In genomic region chr19:37706052-37706605, GRCh38 we compare ENCODE assay signal across 28 cellular contexts.
"Had no signal": no experiment of that assay in that cellular context is flagged by ENCODE, and none has a peak within 500 bp of the region (broad histone marks: within the 10 kb centered on the region; RNA-seq: fewer than 3 reads in every experiment).

No MANE protein-coding gene starts in this region.

- H3K4me1 ChIP-seq: gastroesophageal sphincter had no signal

- DNase-seq: activated CD4-positive, alpha-beta memory T cell treated with anti-CD3 and anti-CD28 coated beads for 36 hours; activated CD4-positive, alpha-beta T cell treated with anti-CD3 and anti-CD28 coated beads for 36 hours; activated CD4-positive, alpha-beta T cell treated with anti-CD3 and anti-CD28 coated beads, Interleukin-2, amount 10 ng/mL, durations not matched to agents 24 days and 14 days; activated CD4-positive, CD25-positive, alpha-beta regulatory T cell; activated CD4-positive, CD25-positive, alpha-beta regulatory T cell treated with anti-CD3 and anti-CD28 coated beads, Interleukin-2, amount 50 U/mL, for 72 hours; activated CD8-positive, alpha-beta memory T cell treated with anti-CD3 and anti-CD28 coated beads, Interleukin-2, amount 10 ng/mL, durations not matched to agents 7 days and 5 days; activated CD8-positive, alpha-beta memory T cell treated with anti-CD3 and anti-CD28 coated beads, Interleukin-2, amount 50 U/mL, for 4 hours; activated CD8-positive, alpha-beta T cell treated with anti-CD3 and anti-CD28 coated beads, Interleukin-2, amount 10 ng/mL, durations not matched to agents 7 days and 5 days; activated gamma-delta T cell; activated naive CD4-positive, alpha-beta T cell; activated naive CD4-positive, alpha-beta T cell treated with anti-CD3 and anti-CD28 coated beads, Interleukin-2, amount 10 ng/mL, durations not matched to agents 7 days and 5 days; activated T-cell treated with anti-CD3 and anti-CD28 coated beads, Interleukin-2, amount 50 U/mL, for 24 hours; activated T-cell treated with anti-CD3 and anti-CD28 coated beads, Interleukin-2, amount 50 U/mL, for 72 hours; amniotic stem cell; anterior cingulate cortex; brain microvascular endothelial cell; cortex of kidney; dermis blood vessel endothelial cell; effector CD4-positive, alpha-beta T cell; foreskin melanocyte; T-helper 1 cell; T-helper 17 cell; T1000; WERI-Rb-1 had no signal

- H3K4me3 Mint-ChIP-seq: activated CD4-positive, alpha-beta memory T cell treated with anti-CD3 and anti-CD28 coated beads for 36 hours; activated CD4-positive, alpha-beta T cell treated with anti-CD3 and anti-CD28 coated beads for 36 hours; activated CD4-positive, alpha-beta T cell treated with anti-CD3 and anti-CD28 coated beads, Interleukin-2, amount 10 ng/mL, durations not matched to agents 24 days and 14 days; activated CD8-positive, alpha-beta memory T cell treated with anti-CD3 and anti-CD28 coated beads, Interleukin-2, amount 10 ng/mL, durations not matched to agents 7 days and 5 days; activated CD8-positive, alpha-beta T cell treated with anti-CD3 and anti-CD28 coated beads, Interleukin-2, amount 10 ng/mL, durations not matched to agents 7 days and 5 days; activated naive CD4-positive, alpha-beta T cell treated with anti-CD3 and anti-CD28 coated beads, Interleukin-2, amount 10 ng/mL, durations not matched to agents 7 days and 5 days; activated naive CD8-positive, alpha-beta T cell; activated T-cell treated with anti-CD3 and anti-CD28 coated beads, Interleukin-2, amount 50 U/mL, for 24 hours; activated T-cell treated with anti-CD3 and anti-CD28 coated beads, Interleukin-2, amount 50 U/mL, for 72 hours; T-helper 17 cell; T-helper 2 cell treated with Interferon-gamma antibody and Interleukin-4, amounts not matched to agents 5 μg/mL and 100 μg/mL, for 36 hours had no signal

- H3K27ac ChIP-seq: brain microvascular endothelial cell, gastroesophageal sphincter, WERI-Rb-1 had no signal

- H3K27ac Mint-ChIP-seq: activated CD4-positive, alpha-beta memory T cell treated with anti-CD3 and anti-CD28 coated beads for 36 hours; activated CD4-positive, alpha-beta T cell treated with anti-CD3 and anti-CD28 coated beads for 36 hours; activated CD4-positive, alpha-beta T cell treated with anti-CD3 and anti-CD28 coated beads, Interleukin-2, amount 10 ng/mL, durations not matched to agents 24 days and 14 days; activated CD8-positive, alpha-beta memory T cell treated with anti-CD3 and anti-CD28 coated beads, Interleukin-2, amount 10 ng/mL, durations not matched to agents 7 days and 5 days; activated CD8-positive, alpha-beta T cell treated with anti-CD3 and anti-CD28 coated beads, Interleukin-2, amount 10 ng/mL, durations not matched to agents 7 days and 5 days; activated naive CD4-positive, alpha-beta T cell treated with anti-CD3 and anti-CD28 coated beads, Interleukin-2, amount 10 ng/mL, durations not matched to agents 7 days and 5 days; activated naive CD8-positive, alpha-beta T cell; activated T-cell treated with anti-CD3 and anti-CD28 coated beads, Interleukin-2, amount 50 U/mL, for 24 hours; T-helper 17 cell; T-helper 2 cell treated with Interferon-gamma antibody and Interleukin-4, amounts not matched to agents 5 μg/mL and 100 μg/mL, for 36 hours had no signal

- H3K27me3 ChIP-seq: brain microvascular endothelial cell, gastroesophageal sphincter had no signal

- H3K4me3 ChIP-seq: gastroesophageal sphincter had no signal

- H3K4me1 Mint-ChIP-seq: activated CD4-positive, alpha-beta T cell treated with anti-CD3 and anti-CD28 coated beads, Interleukin-2, amount 10 ng/mL, durations not matched to agents 24 days and 14 days; activated CD8-positive, alpha-beta memory T cell treated with anti-CD3 and anti-CD28 coated beads, Interleukin-2, amount 10 ng/mL, durations not matched to agents 7 days and 5 days; activated naive CD4-positive, alpha-beta T cell treated with anti-CD3 and anti-CD28 coated beads, Interleukin-2, amount 10 ng/mL, durations not matched to agents 7 days and 5 days; T-helper 17 cell had no signal

- H3K9me3 ChIP-seq: gastroesophageal sphincter had no signal

- ATAC-seq: activated CD4-positive, alpha-beta T cell treated with anti-CD3 and anti-CD28 coated beads for 36 hours; activated CD8-positive, alpha-beta memory T cell treated with anti-CD3 and anti-CD28 coated beads, Interleukin-2, amount 10 ng/mL, durations not matched to agents 7 days and 5 days; activated CD8-positive, alpha-beta T cell treated with anti-CD3 and anti-CD28 coated beads, Interleukin-2, amount 10 ng/mL, durations not matched to agents 7 days and 5 days; activated T-cell treated with anti-CD3 and anti-CD28 coated beads, Interleukin-2, amount 50 U/mL, for 72 hours; esophagus mucosa; gastroesophageal sphincter; T-helper 17 cell had no signal

- H3K27me3 Mint-ChIP-seq: activated CD4-positive, alpha-beta memory T cell treated with anti-CD3 and anti-CD28 coated beads for 36 hours; activated CD4-positive, alpha-beta T cell treated with anti-CD3 and anti-CD28 coated beads for 36 hours; activated CD4-positive, alpha-beta T cell treated with anti-CD3 and anti-CD28 coated beads, Interleukin-2, amount 10 ng/mL, durations not matched to agents 24 days and 14 days; activated CD8-positive, alpha-beta memory T cell treated with anti-CD3 and anti-CD28 coated beads, Interleukin-2, amount 10 ng/mL, durations not matched to agents 7 days and 5 days; activated naive CD4-positive, alpha-beta T cell treated with anti-CD3 and anti-CD28 coated beads, Interleukin-2, amount 10 ng/mL, durations not matched to agents 7 days and 5 days; activated naive CD8-positive, alpha-beta T cell; activated T-cell treated with anti-CD3 and anti-CD28 coated beads, Interleukin-2, amount 50 U/mL, for 24 hours; T-helper 17 cell had no signal
